Comparison of ENCODE assay signal across 18 cellular contexts in genomic region chr11:64123679-64124078, GRCh38. TPM values are rescaled to one million over a fixed set of nuclear protein-coding genes. Genes with fewer than 3 reads are reported as not detected.
DNase-seq lines count a peak whose midpoint lies in the region; ATAC-seq, FAIRE-seq and TF ChIP-seq lines count a peak whose summit lies in the region.
"Had no signal": no experiment of that assay in that cellular context is flagged by ENCODE, and none has a peak within 500 bp of the region (broad histone marks: within the 10 kb centered on the region; RNA-seq: fewer than 3 reads in every experiment).

No MANE protein-coding gene starts in this region.

- H2BK5ac ChIP-seq in H1 (ENCODE audit: low read depth, low read length), result no peak overlapping the region

- H3K27ac ChIP-seq in HEK293 (ENCODE audit: extremely low read depth, low read depth, low read length) (no peak overlapping the region), VCaP (peak overlapping the region; percentile 95), H1 (ENCODE audit: low read depth, low read length) (no peak overlapping the region)
- H3K27ac ChIP-seq: GM23248 had no signal

- H3K9ac ChIP-seq in H1 (replicated peaks in 1 of 4; ENCODE audit: extremely low read depth in 1 of 4, low read depth in 3 of 4, low read length in 3 of 4), result no peak overlapping the region
- H3K9ac ChIP-seq: GM23248 had no signal

- H3K56ac ChIP-seq in H1 (replicated peaks; ENCODE audit: insufficient read length, low read depth, low read length), result no peak overlapping the region

- no peaks in the 10 kb centered on the region for H3K23me2 ChIP-seq in H1 (ENCODE audit: low read depth, low read length)

- H4K8ac ChIP-seq in H1 (ENCODE audit: extremely low read depth, insufficient read depth, low read length), result peak overlapping the region; percentile 31; the same call in 1 of the 2 replicates

- no peak for FAIRE-seq in H1 (lab: Jason Lieb, UNC)
- FAIRE-seq: D721Med, GM12891, GM18507, H54, HepG2 had no signal

- no peak overlapping the region for H2AFZ ChIP-seq in H1 (ENCODE audit: low read length)
- H2AFZ ChIP-seq: GM23248 had no signal

- H3K4me1 ChIP-seq in HEK293 (ENCODE audit: control insufficient read depth, insufficient read depth, low read length) (peaks cover 3% of the 10 kb centered on the region; the same call in 1 of the 2 replicates), H1 (replicated peaks in 1 of 4; ENCODE audit: control insufficient read depth in 3 of 4, insufficient read depth in 4 of 4, low read length in 3 of 4) (peaks cover 0 to 35% (median 24%) of the 10 kb centered on the region in 4 experiments; a peak in 6 of 7 replicates)
- H3K4me1 ChIP-seq: Caco-2 had no signal

- ATAC-seq in GM18498 (IDR thresholded peaks at IDR 0.05; ENCODE audit: unreplicated experiment), result no peak
- ATAC-seq: HepG2 had no signal

- intact Hi-C loops in posterior cingulate gyrus (cut with DNase I), result no loop called here

- no peak overlapping the region for H3K4me2 ChIP-seq in H1 (ENCODE audit: insufficient read depth in 1 of 2, low read depth in 2 of 2, low read length in 2 of 2)

- CTCF ChIA-PET in HEK293 (lab: Yijun Ruan, JAX) (no interaction called here), H1 (lab: Charles Lee; ENCODE audit: partially characterized antibody) (interaction anchor here (0.9 kb wide), 1 partner anchor 30 kb away, joined by 3 read pairs; no protein-coding TSS in a partner anchor)

- no peak for DNase-seq in H1 (ENCODE audit: low read depth in 1 of 2, low spot score in 2 of 2)
- DNase-seq in cerebellar nuclear complex (lab: John Stamatoyannopoulos, UW), result no peak
- no peak for DNase-seq in posterior cingulate gyrus
- DNase-seq in NCI-H1048 (lab: John Stamatoyannopoulos, UW), result no peak
- DNase-seq: ACHN; CD4-positive, alpha-beta T cell; GM23248; HCEC 1CT had no signal

- no peak overlapping the region for H2BK12ac ChIP-seq in H1 (ENCODE audit: low read depth, low read length)

- H2BK120ac ChIP-seq in H1 (replicated peaks; ENCODE audit: low read depth, low read length), result no peak overlapping the region

- no peak overlapping the region for H2AK5ac ChIP-seq in H1 (ENCODE audit: low read depth, low read length)

- no peak overlapping the region for H3K14ac ChIP-seq in H1 (ENCODE audit: insufficient read length)

- no peak overlapping the region for H2BK20ac ChIP-seq in H1 (ENCODE audit: low read length)

- no peak overlapping the region for H3K4ac ChIP-seq in H1 (replicated peaks; ENCODE audit: insufficient read length, low read depth, low read length)

- H3K18ac ChIP-seq in H1 (ENCODE audit: extremely low read depth, low read length), result no peak overlapping the region

- no peak for TF ChIP-seq RAD21 in H1 (IDR thresholded peaks at IDR 0.05 in 1 of 2, conservative IDR thresholded peaks at IDR 0.05 in 1 of 2; ENCODE audit: low read depth in 2 of 2, low read length in 2 of 2)

- peaks cover 0 to 13% (median 1%) of the 10 kb centered on the region in 4 experiments; a peak in 4 of 7 replicates for H3K27me3 ChIP-seq in H1 (replicated peaks in 1 of 4; ENCODE audit: control insufficient read depth in 3 of 4, extremely low read depth in 1 of 4, insufficient read depth in 3 of 4, low read length in 3 of 4)
- H3K27me3 ChIP-seq: BE2C had no signal

- no peaks in the 10 kb centered on the region for H3K79me1 ChIP-seq in H1 (ENCODE audit: low read depth, low read length)

- H3K36me3 ChIP-seq in HEK293 (ENCODE audit: control insufficient read depth in 2 of 2, insufficient read depth in 1 of 2, low read length in 2 of 2) (no peaks in the 10 kb centered on the region), H1 (ENCODE audit: control insufficient read depth in 2 of 4, insufficient read depth in 4 of 4, low read length in 3 of 4) (no peaks in the 10 kb centered on the region)
- H3K36me3 ChIP-seq: BE2C had no signal

- TF ChIP-seq CTCF in HEK293 (tag by site-specific recombination; IDR thresholded peaks at IDR 0.05) (no peak), VCaP (conservative IDR thresholded peaks at IDR 0.05) (no peak), H1 (IDR thresholded peaks at IDR 0.05; ENCODE audit: control extremely low read depth in 1 of 3, insufficient read depth in 1 of 3, low read depth in 1 of 3, low read length in 3 of 3) (no peak)

- no peaks in the 10 kb centered on the region for H4K20me1 ChIP-seq in H1 (replicated peaks in 1 of 2; ENCODE audit: control insufficient read depth in 1 of 2, insufficient read depth in 2 of 2, low read length in 2 of 2)

- no peak overlapping the region for H4K5ac ChIP-seq in H1 (ENCODE audit: insufficient read length, low read depth, low read length)

- TF ChIP-seq POLR2A in H1 (IDR thresholded peaks at IDR 0.05; ENCODE audit: control extremely low read depth in 1 of 2, low read depth in 2 of 2, low read length in 2 of 2), result no peak

- 87% methylated on average over 3 of the region's 3 CpGs; no CpG with 5 or more reads in 1 of the 2 experiments for whole genome bisulfite sequencing in H1 (ENCODE audit: extremely low coverage in 1 of 2, insufficient coverage in 1 of 2, insufficient read length in 1 of 2, insufficient replicate concordance in 2 of 2, low coverage in 1 of 2, low lambda C conversion rate in 2 of 2, missing lambda C conversion rate in 1 of 2), 2 experiments

- H4K91ac ChIP-seq in H1 (replicated peaks; ENCODE audit: insufficient read length, low read length), result no peak overlapping the region

- H3K79me2 ChIP-seq in H1 (ENCODE audit: control insufficient read depth in 1 of 2, insufficient read depth in 2 of 2, low read length in 2 of 2), result no peaks in the 10 kb centered on the region

- H3K9me3 ChIP-seq in HEK293 (ENCODE audit: control insufficient read depth, insufficient read depth, low read depth, low read length) (no peaks in the 10 kb centered on the region), H1 (ENCODE audit: insufficient read depth in 2 of 2, low read depth in 1 of 2, low read length in 1 of 2) (no peaks in the 10 kb centered on the region)
- H3K9me3 ChIP-seq: BE2C, Caco-2 had no signal

- no peak for TF ChIP-seq EP300 in H1 (IDR thresholded peaks at IDR 0.05; ENCODE audit: borderline replicate concordance in 1 of 2, low read depth in 2 of 2, low read length in 2 of 2)

- no peak overlapping the region for H3K23ac ChIP-seq in H1 (ENCODE audit: insufficient read length)

- H2BK15ac ChIP-seq in H1 (ENCODE audit: low read length), result no peak overlapping the region

- H3K4me3 ChIP-seq in HEK293 (ENCODE audit: low read depth, low read length), result no peak overlapping the region
- no peak overlapping the region for H3K4me3 ChIP-seq in H1 (ENCODE audit: extremely low read depth in 1 of 4, insufficient read depth in 2 of 4, low read depth in 3 of 4, low read length in 4 of 4)
- H3K4me3 ChIP-seq: GM23248 had no signal

- POLR2A ChIA-PET in HEK293 (lab: Yijun Ruan, JAX), result no interaction called here
- POLR2A ChIA-PET in H1 (lab: Charles Lee; ENCODE audit: partially characterized antibody), result interaction anchor here (0.6 kb wide), 1 partner anchor 194 kb away, joined by 4 read pairs; the partner anchor contains the start of gene TRMT112

TF ChIP-seq in HEK293, 187 proteins besides CTCF, POLR2A, EP300 and RAD21:
- TF ChIP-seq ZNF221 (tag by site-specific recombination; IDR thresholded peaks at IDR 0.05; ENCODE audit: borderline replicate concordance) (no peak), ZNF580 (tag by site-specific recombination; IDR thresholded peaks at IDR 0.05) (peak; percentile 77; the same call in 1 of the 2 replicates)

TF ChIP-seq in H1, 55 proteins besides CTCF, POLR2A, EP300 and RAD21:
- TF ChIP-seq KDM1A (IDR thresholded peaks at IDR 0.05; ENCODE audit: borderline replicate concordance, low read length), result peak; percentile 93
- no peak for TF ChIP-seq CREB1 (IDR thresholded peaks at IDR 0.05)

RNA-seq across cellular contexts. Expression of gene MACROD1, which starts 42.2 kb away (rescaled TPM):
- total RNA-seq in H1 (2021; fragmentation: NEBNext Ultra II Directional; extraction: Animal tissue kit (Norgen Biotek cat#: 25700)), result 19.5 and 19.6 TPM in 2 replicates
- polyA plus RNA-seq in H1 (2011; rRNA removed), result 34.1 and 107 TPM in 2 replicates
- polyA plus RNA-seq in H1 (2011; cell fraction: cytosol; rRNA removed), result 32.4 TPM
- 76.9 TPM for polyA plus RNA-seq in H1 (2011; cell fraction: nucleus; rRNA removed)
- polyA plus RNA-seq in H1 (2012, experiment 1 of 2), result 11.6 to 26.0 TPM (median 19.7 TPM) in 4 replicates
- 38.9 TPM for polyA plus RNA-seq in H1 (2012, experiment 2 of 2)
- polyA plus RNA-seq in H1 (2013, experiment 1 of 2), result 15.5 TPM
- 18.0 TPM for polyA plus RNA-seq in H1 (2013, experiment 2 of 2)
- polyA minus RNA-seq in H1 (2011; rRNA and poly(A)+ RNA removed), result 1.8 and 2.5 TPM in 2 replicates
- 21.4 TPM for polyA minus RNA-seq in H1 (2011; cell fraction: cytosol; rRNA and poly(A)+ RNA removed)
- polyA minus RNA-seq in H1 (2011; cell fraction: nucleus; rRNA and poly(A)+ RNA removed), result 16.9 TPM
